In genomic region chr14:56027916-56028637, GRCh38 we compare ENCODE assay signal across 24 cellular contexts.
A peak's percentile ranks its signal among the peaks of the same experiment; 100 is the strongest.
DNase-seq lines count a peak whose midpoint lies in the region; ATAC-seq and TF ChIP-seq lines count a peak whose summit lies in the region.
"Had no signal": no experiment of that assay in that cellular context is flagged by ENCODE, and none has a peak within 500 bp of the region (broad histone marks: within the 10 kb centered on the region; RNA-seq: fewer than 3 reads in every experiment).

No MANE protein-coding gene starts in this region.

- peaks cover 0 to 16% (median 0%) of the 10 kb centered on the region in 5 donors for H3K4me1 ChIP-seq in subcutaneous abdominal adipose tissue (ENCODE audit: control insufficient read depth in 5 of 5, insufficient read depth in 5 of 5, low read length in 5 of 5)
- H3K4me1 ChIP-seq: stomach, upper lobe of left lung had no signal

- no peak for TF ChIP-seq CTCF in LNCaP clone FGC (IDR thresholded peaks at IDR 0.05; ENCODE audit: control insufficient read depth, extremely low read depth, insufficient read depth)

- H3K36me3 ChIP-seq in subcutaneous abdominal adipose tissue (ENCODE audit: control insufficient read depth in 5 of 5, insufficient read depth in 5 of 5, low read length in 5 of 5): no peaks in the 10 kb centered on the region
- H3K36me3 ChIP-seq: stomach, upper lobe of left lung had no signal

- DNase-seq in LNCaP clone FGC (ENCODE audit: low read depth): peak; percentile 62
- DNase-seq in NCI-H69 (lab: John Stamatoyannopoulos, UW): peak; percentile 82
- peak; percentile 42 for DNase-seq in kidney tubule cell (ENCODE audit: low spot score)
- DNase-seq in SKM-1 treated with dmso at 0.1 percent for 144 hours (lab: John Stamatoyannopoulos, UW; ENCODE audit: unreplicated experiment): no peak
- DNase-seq in stimulated activated CD4-positive, alpha-beta T cell treated with anti-CD3 and anti-CD28 coated beads, Interleukin-4, amount 100 ng/mL, for 24 hours: no peak
- DNase-seq: activated CD4-positive, alpha-beta T cell treated with anti-CD3 and anti-CD28 coated beads, Interleukin-2, amount 10 ng/mL, durations not matched to agents 7 days and 5 days; activated CD8-positive, alpha-beta memory T cell treated with anti-CD3 and anti-CD28 coated beads, Interleukin-2, amount 10 ng/mL, durations not matched to agents 7 days and 5 days; activated naive CD8-positive, alpha-beta T cell treated with anti-CD3 and anti-CD28 coated beads, Interleukin-2, amount 50 U/mL, for 24 hours; activated T-cell treated with anti-CD3 and anti-CD28 coated beads, Interleukin-2, amount 50 U/mL, for 48 hours; body of pancreas; Calu3; H7; head of caudate nucleus; KG1; kidney glomerular epithelial cell; NCI-H1417; NCI-H2081 treated with DMSO at 0.1 percent for 48 hours; NCI-H446 treated with DMSO at 0.1 percent for 48 hours; NK-92 treated with Interleukin-12 subunit alpha and Interleukin-12 subunit beta, amount 100 ng/mL, for 24 hours; PC-3; stomach; upper lobe of left lung had no signal

- H3K27ac ChIP-seq in subcutaneous abdominal adipose tissue (ENCODE audit: low read depth, low read length): peak overlapping the region; percentile 24
- H3K27ac ChIP-seq: body of pancreas, stomach, upper lobe of left lung had no signal

- no peak for ATAC-seq in HG03521 (IDR thresholded peaks at IDR 0.05; ENCODE audit: unreplicated experiment)
- ATAC-seq: activated CD8-positive, alpha-beta memory T cell treated with anti-CD3 and anti-CD28 coated beads, Interleukin-2, amount 10 ng/mL, durations not matched to agents 7 days and 5 days; activated naive CD8-positive, alpha-beta T cell treated with anti-CD3 and anti-CD28 coated beads, Interleukin-2, amount 50 U/mL, for 24 hours; body of pancreas; PC-3 had no signal

- no peaks in the 10 kb centered on the region for H3K27me3 ChIP-seq in subcutaneous abdominal adipose tissue (ENCODE audit: control insufficient read depth in 5 of 5, insufficient read depth in 4 of 5, low read length in 5 of 5)
- H3K27me3 ChIP-seq: body of pancreas, stomach, upper lobe of left lung had no signal

- H3K9ac ChIP-seq in subcutaneous abdominal adipose tissue (ENCODE audit: low read length in 5 of 5): no peak overlapping the region

- H3K4me3 ChIP-seq in LNCaP clone FGC (ENCODE audit: low read depth, low read length): no peak overlapping the region
- H3K4me3 ChIP-seq in subcutaneous abdominal adipose tissue (ENCODE audit: low read depth in 1 of 5, low read length in 5 of 5): peak overlapping the region in 1 of 5 donors; percentile 23
- H3K4me3 ChIP-seq: body of pancreas, stomach, upper lobe of left lung had no signal

- H3K9me3 ChIP-seq in subcutaneous abdominal adipose tissue (ENCODE audit: control insufficient read depth in 5 of 5, low read length in 5 of 5): no peaks in the 10 kb centered on the region
- H3K9me3 ChIP-seq: body of pancreas, stomach, upper lobe of left lung had no signal

Comparison
In these comparisons a context has a peak if more than half of its experiments do, and no peak if none do; other contexts are left out.
1. DNase-seq: peak in LNCaP clone FGC (single experiment), NCI-H69 (single experiment) and kidney tubule cell (single experiment); none in SKM-1 treated with dmso at 0.1 percent for 144 hours (single experiment) and stimulated activated CD4-positive, alpha-beta T cell treated with anti-CD3 and anti-CD28 coated beads, Interleukin-4, amount 100 ng/mL, for 24 hours (single experiment).